ENCODE assay signal across 9 cellular contexts in the genomic region with DNA sequence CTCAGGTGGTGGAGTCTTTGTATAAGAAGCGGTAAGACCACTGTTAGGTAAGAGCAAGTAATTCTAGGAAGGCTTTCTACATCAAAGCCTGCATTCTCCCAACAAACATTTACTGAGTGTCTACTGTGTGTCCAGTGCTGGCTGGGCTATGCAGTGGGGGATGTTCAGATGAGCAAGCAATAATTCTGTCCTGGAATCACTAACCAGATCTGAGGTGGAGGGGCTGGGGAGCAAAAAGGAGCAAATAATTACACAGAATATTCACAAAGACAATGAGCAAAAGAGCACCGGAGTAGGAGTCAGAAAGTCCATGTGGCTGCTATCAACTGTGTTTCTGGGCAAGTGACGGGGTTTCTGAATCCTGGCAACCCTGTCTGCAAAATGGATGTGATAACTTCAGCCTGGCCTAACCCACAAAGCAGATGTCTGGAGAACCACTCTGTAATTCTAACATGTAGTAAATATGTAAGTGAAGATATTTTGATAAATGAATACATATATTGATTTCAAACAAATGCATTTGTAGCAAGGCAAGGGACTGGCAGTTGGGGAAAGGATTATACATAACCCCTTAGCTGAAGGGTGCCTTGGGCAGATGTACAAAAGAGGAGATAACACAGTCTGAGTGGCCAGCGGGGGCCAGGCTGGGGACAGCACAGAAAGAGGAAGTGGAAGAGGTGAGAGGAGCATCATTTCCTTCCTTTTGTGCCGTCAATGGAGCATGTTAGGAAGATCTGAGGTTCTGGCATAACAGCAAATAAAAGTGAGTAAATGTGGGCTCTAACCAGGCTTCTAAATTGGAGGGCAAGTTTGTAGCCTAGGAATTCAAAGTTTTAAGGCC. TPM values are rescaled to one million over a fixed set of nuclear protein-coding genes. Genes with fewer than 3 reads are reported as not detected.
DNase-seq lines count a peak whose midpoint lies in the region; ATAC-seq, FAIRE-seq and TF ChIP-seq lines count a peak whose summit lies in the region.
"Had no signal": no experiment of that assay in that cellular context is flagged by ENCODE, and none has a peak within 500 bp of the region (broad histone marks: within the 10 kb centered on the region; RNA-seq: fewer than 3 reads in every experiment).

No MANE protein-coding gene starts in this region.

- no peak for TF ChIP-seq CTCF in gastroesophageal sphincter (IDR thresholded peaks at IDR 0.05)

- no peak for TF ChIP-seq EP300 in gastroesophageal sphincter (IDR thresholded peaks at IDR 0.05)

- 31 to 45% methylated on average over 5 of the region's 5 CpGs for WGBS in gastroesophageal sphincter (ENCODE audit: low coverage in 1 of 2), 2 donors

- peak overlapping the region; percentile 68 to 79 for H3K4me3 Mint-ChIP-seq in stimulated activated naive B cell treated with anti-CD40 and anti-IgM and Interleukin-4, amounts not matched to agents 10 μg/mL and 1 μg/mL and 100 μg/mL, for 72 hours

- H3K27me3 ChIP-seq in gastroesophageal sphincter, result no peaks in the 10 kb centered on the region

- H3K36me3 Mint-ChIP-seq in stimulated activated naive B cell treated with anti-CD40 and anti-IgM and Interleukin-4, amounts not matched to agents 10 μg/mL and 1 μg/mL and 100 μg/mL, for 72 hours, result no peaks in the 10 kb centered on the region

- ATAC-seq in GM19452 (IDR thresholded peaks at IDR 0.05; ENCODE audit: unreplicated experiment) (peak; percentile 76), gastroesophageal sphincter (no peak), HG03108 (IDR thresholded peaks at IDR 0.05; ENCODE audit: unreplicated experiment) (no peak)
- ATAC-seq in stimulated activated naive B cell treated with anti-CD40 and anti-IgM and Interleukin-4, amounts not matched to agents 10 μg/mL and 1 μg/mL and 100 μg/mL, for 72 hours (replicated peaks), result peak; percentile 97
- ATAC-seq in activated CD4-positive, CD25-positive, alpha-beta regulatory T cell treated with anti-CD3 and anti-CD28 coated beads, Interleukin-2, amount 50 U/mL, for 24 hours, result no peak

- H3K27me3 Mint-ChIP-seq in stimulated activated naive B cell treated with anti-CD40 and anti-IgM and Interleukin-4, amounts not matched to agents 10 μg/mL and 1 μg/mL and 100 μg/mL, for 72 hours, result no peaks in the 10 kb centered on the region

- H3K36me3 ChIP-seq in gastroesophageal sphincter, result no peaks in the 10 kb centered on the region

- peak overlapping the region; percentile 44 to 79 (median 74) for H3K27ac ChIP-seq in gastroesophageal sphincter

- DNase-seq in NCI-H524 treated with DMSO at 0.1 percent for 48 hours (lab: John Stamatoyannopoulos, UW) (peak; percentile 19), NCI-H510A treated with DMSO at 0.1 percent for 48 hours (lab: John Stamatoyannopoulos, UW) (no peak), frontal cortex (ENCODE audit: low spot score in 2 of 2) (no peak)
- DNase-seq in stimulated activated naive B cell treated with anti-CD40 and anti-IgM and Interleukin-4, amounts not matched to agents 10 μg/mL and 1 μg/mL and 100 μg/mL, for 72 hours, result peak; percentile 49
- DNase-seq: glutamatergic neuron had no signal

- H3K9me3 ChIP-seq in gastroesophageal sphincter, result no peaks in the 10 kb centered on the region

- peak overlapping the region; percentile 92 for H3K27ac Mint-ChIP-seq in stimulated activated naive B cell treated with anti-CD40 and anti-IgM and Interleukin-4, amounts not matched to agents 10 μg/mL and 1 μg/mL and 100 μg/mL, for 72 hours

- H3K4me1 ChIP-seq in gastroesophageal sphincter, result peaks cover 29 to 71% (median 35%) of the 10 kb centered on the region in 3 donors

- peaks cover 42 to 61% of the 10 kb centered on the region in 2 donors for H3K4me1 Mint-ChIP-seq in stimulated activated naive B cell treated with anti-CD40 and anti-IgM and Interleukin-4, amounts not matched to agents 10 μg/mL and 1 μg/mL and 100 μg/mL, for 72 hours

- no peak for FAIRE-seq in frontal cortex (lab: Jason Lieb, UNC)

- no peak for TF ChIP-seq POLR2A in gastroesophageal sphincter (IDR thresholded peaks at IDR 0.05)

- no peaks in the 10 kb centered on the region for H3K9me3 Mint-ChIP-seq in stimulated activated naive B cell treated with anti-CD40 and anti-IgM and Interleukin-4, amounts not matched to agents 10 μg/mL and 1 μg/mL and 100 μg/mL, for 72 hours

- H3K4me3 ChIP-seq in gastroesophageal sphincter, result no peak overlapping the region

RNA-seq across cellular contexts. Expression of a gene that starts 28.8 kb away (rescaled TPM):
- total RNA-seq in gastroesophageal sphincter (not detected), frontal cortex (not detected)

RNA-seq across cellular contexts. Expression of a gene that starts 37.7 kb away (rescaled TPM):
- total RNA-seq in gastroesophageal sphincter (1 to 10 TPM; 5.9 to 9.3 (median 7.4) TPM), frontal cortex (not detected)

RNA-seq across cellular contexts. Expression of a gene that starts 42.6 kb away (rescaled TPM):
- 100 to 1,000 TPM; 173 to 657 (median 393) TPM for total RNA-seq in gastroesophageal sphincter
- 127 TPM for total RNA-seq in frontal cortex

RNA-seq across cellular contexts. Expression of a gene that starts 59.0 kb away (rescaled TPM):
- 10 to 100 TPM in 2 of 4 donors, 1 to 10 TPM in 2; 4.3 to 18.2 (median 10.3) TPM for total RNA-seq in gastroesophageal sphincter
- 16.7 TPM for total RNA-seq in frontal cortex

Comparison
In these comparisons a context has a peak if more than half of its experiments do, and no peak if none do; other contexts are left out.
1. ATAC-seq: peak in GM19452 (single experiment) and stimulated activated naive B cell treated with anti-CD40 and anti-IgM and Interleukin-4, amounts not matched to agents 10 μg/mL and 1 μg/mL and 100 μg/mL, for 72 hours (2 of 2); none in gastroesophageal sphincter (single experiment), HG03108 (single experiment) and activated CD4-positive, CD25-positive, alpha-beta regulatory T cell treated with anti-CD3 and anti-CD28 coated beads, Interleukin-2, amount 50 U/mL, for 24 hours (0 of 2).
2. DNase-seq: peak in NCI-H524 treated with DMSO at 0.1 percent for 48 hours (single experiment) and stimulated activated naive B cell treated with anti-CD40 and anti-IgM and Interleukin-4, amounts not matched to agents 10 μg/mL and 1 μg/mL and 100 μg/mL, for 72 hours (single experiment); none in NCI-H510A treated with DMSO at 0.1 percent for 48 hours (single experiment) and frontal cortex (0 of 2).